In genomic region chr4:55854132-55854531, GRCh38 we compare ENCODE assay signal across 8 cellular contexts. TPM values are rescaled to one million over a fixed set of nuclear protein-coding genes. Genes with fewer than 3 reads are reported as not detected.
A peak's percentile ranks its signal among the peaks of the same experiment; 100 is the strongest.
DNase-seq lines count a peak whose midpoint lies in the region; ATAC-seq and TF ChIP-seq lines count a peak whose summit lies in the region.

No MANE protein-coding gene starts in this region.

- H3K9me3 Mint-ChIP-seq in HFFc6 (no peaks in the 10 kb centered on the region), brain (peaks cover 0 to 5% (median 3%) of the 10 kb centered on the region in 5 experiments)

- H3K27me3 Mint-ChIP-seq in HFFc6 (ENCODE audit: insufficient read depth) (peaks cover 3% of the 10 kb centered on the region), brain (peaks cover 41% of the 10 kb centered on the region)

- H3K36me3 Mint-ChIP-seq in HFFc6 (ENCODE audit: low read depth) (no peaks in the 10 kb centered on the region), brain (peaks cover 19% of the 10 kb centered on the region)

- H3K4me3 Mint-ChIP-seq in HFFc6 (no peak overlapping the region), brain (no peak overlapping the region)

- no peaks in the 10 kb centered on the region for H3K9me3 ChIP-seq in lower lobe of right lung

- peak overlapping the region; percentile 83 for H2AFZ ChIP-seq in ACC112 (ENCODE audit: low read length, unreplicated experiment)

- no peaks in the 10 kb centered on the region; the same call in 1 of the 2 replicates for H3K4me1 Mint-ChIP-seq in HFFc6 (ENCODE audit: low read depth)
- peaks cover 24% of the 10 kb centered on the region for H3K4me1 Mint-ChIP-seq in brain

- H3K4me1 ChIP-seq in ACC112 (ENCODE audit: control insufficient read depth, insufficient read depth, low read length, unreplicated experiment) (peaks cover 20% of the 10 kb centered on the region), lower lobe of right lung (peaks cover 20% of the 10 kb centered on the region)

- intact Hi-C loops in lower lobe of right lung (cut with DNase I): no loop called here

- peaks cover 8% of the 10 kb centered on the region for H3K36me3 ChIP-seq in ACC112 (ENCODE audit: insufficient read depth, low read length)
- peaks cover 10% of the 10 kb centered on the region for H3K36me3 ChIP-seq in lower lobe of right lung

- no peak for TF ChIP-seq CTCF in HFFc6 (IDR thresholded peaks at IDR 0.05)
- TF ChIP-seq CTCF in brain (conservative IDR thresholded peaks at IDR 0.05): no peak
- TF ChIP-seq CTCF in lower lobe of right lung (IDR thresholded peaks at IDR 0.05): no peak

- DNase-seq in HFFc6 (no peak), lower lobe of right lung (no peak), hepatic stellate cell (ENCODE audit: low spot score) (no peak), NOMO-1 (lab: John Stamatoyannopoulos, UW; ENCODE audit: unreplicated experiment in 2 of 2) (no peak)
- DNase-seq in central memory CD4-positive, alpha-beta T cell: no peak

- peak overlapping the region; percentile 89 for H3K27ac Mint-ChIP-seq in HFFc6
- peak overlapping the region in 3 of 5 experiments; percentile 80 to 95 (median 88) for H3K27ac Mint-ChIP-seq in brain

- H3K4me3 ChIP-seq in ACC112 (ENCODE audit: low read depth, low read length) (peak overlapping the region; percentile 82), lower lobe of right lung (peak overlapping the region; percentile 91)

- peaks cover 42% of the 10 kb centered on the region for H3K79me2 ChIP-seq in ACC112 (ENCODE audit: control insufficient read depth, insufficient read depth, low read length, unreplicated experiment)

- H3K27me3 ChIP-seq in ACC112 (ENCODE audit: insufficient read depth, low read length) (no peaks in the 10 kb centered on the region), lower lobe of right lung (ENCODE audit: low read depth) (no peaks in the 10 kb centered on the region)

- ATAC-seq in lower lobe of right lung (peak in 1 of 2 donors; percentile 22), esophagus mucosa (no peak)

- H3K27ac ChIP-seq in ACC112 (ENCODE audit: low read depth, low read length) (peak overlapping the region; percentile 43; the same call in 1 of the 2 replicates), lower lobe of right lung (peak overlapping the region; percentile 93)

RNA-seq across cellular contexts. Expression of gene EXOC1, which starts 0.7 kb away (rescaled TPM):
- 10 to 100 TPM; 28.8 to 32.6 (median 31.4) TPM for total RNA-seq in HFFc6 (2021; fragmentation: NEBNext Ultra II Directional; extraction: Animal tissue kit (Norgen Biotek cat#: 25700))
- polyA plus RNA-seq in brain (ENCODE audit: insufficient read depth, low read depth, low replicate concordance): 9.2 TPM
- total RNA-seq in lower lobe of right lung (35.9 TPM), esophagus mucosa (39.6 TPM)

RNA-seq across cellular contexts. Expression of gene EXOC1L, which starts 34.5 kb away (rescaled TPM):
- total RNA-seq in HFFc6 (2021; fragmentation: NEBNext Ultra II Directional; extraction: Animal tissue kit (Norgen Biotek cat#: 25700)): not detected
- polyA plus RNA-seq in brain (ENCODE audit: insufficient read depth, low read depth, low replicate concordance): not detected
- total RNA-seq in lower lobe of right lung (not detected), esophagus mucosa (not detected)
